Comparison of ENCODE assay signal across 8 cellular contexts in genomic region chr1:85274969-85275453, GRCh38. TPM values are rescaled to one million over a fixed set of nuclear protein-coding genes. Genes with fewer than 3 reads are reported as not detected.
DNase-seq lines count a peak whose midpoint lies in the region; ATAC-seq and TF ChIP-seq lines count a peak whose summit lies in the region.

No MANE protein-coding gene starts in this region.

- H2AFZ ChIP-seq in PC-9 = no peak overlapping the region

- H3K27me3 ChIP-seq in PC-9 (ENCODE audit: insufficient read depth, low read depth) (no peaks in the 10 kb centered on the region), endocrine pancreas (ENCODE audit: control insufficient read depth, insufficient read depth, low read length) (no peaks in the 10 kb centered on the region)

- H3K9me3 Mint-ChIP-seq in activated T-cell treated with anti-CD3 and anti-CD28 coated beads, Interleukin-2, amount 50 U/mL, for 24 hours = no peaks in the 10 kb centered on the region

- peak overlapping the region; percentile 86 for H3K27ac ChIP-seq in PC-9

- BruUV-seq in PC-9 (replicated peaks; lab: Mats Ljungman, UMichigan) = no TSS peak

- H3K4me3 ChIP-seq in PC-9 = peak overlapping the region; percentile 92
- peak overlapping the region; percentile 92 for H3K4me3 ChIP-seq in endocrine pancreas (ENCODE audit: control insufficient read depth, insufficient read depth, low read length)

- no peak for TF ChIP-seq CTCF in PC-9 (conservative IDR thresholded peaks at IDR 0.05)

- peaks cover 62% of the 10 kb centered on the region for H3F3A ChIP-seq in PC-9 (ENCODE audit: insufficient read depth, low read depth)

- DNase-seq in activated T-cell treated with anti-CD3 and anti-CD28 coated beads, Interleukin-2, amount 50 U/mL, for 24 hours = no peak
- DNase-seq in activated T-cell treated with anti-CD3 and anti-CD28 coated beads for 4 hours = no peak
- DNase-seq in PC-9 = peak in 1 of 2 experiments; percentile 95
- DNase-seq in non-pigmented ciliary epithelial cell (ENCODE audit: low read depth) = peak; percentile 55
- DNase-seq in cortex of kidney (lab: John Stamatoyannopoulos, UW) = no peak
- DNase-seq in SK-N-DZ (ENCODE audit: low spot score) = no peak

- H3K9me3 ChIP-seq in PC-9 (ENCODE audit: insufficient read depth, low read depth) (no peaks in the 10 kb centered on the region; the same call in 1 of the 2 replicates), endocrine pancreas (ENCODE audit: control insufficient read depth, low read length) (no peaks in the 10 kb centered on the region)

- H3K9ac ChIP-seq in endocrine pancreas (ENCODE audit: control insufficient read depth, insufficient read depth, low read length) = no peak overlapping the region

- peaks cover 54% of the 10 kb centered on the region for H3K4me1 ChIP-seq in PC-9 (replicated peaks; ENCODE audit: insufficient read depth)
- peaks cover 16% of the 10 kb centered on the region for H3K4me1 ChIP-seq in endocrine pancreas (ENCODE audit: control insufficient read depth, insufficient read depth, low read length)

- H3K36me3 Mint-ChIP-seq in activated T-cell treated with anti-CD3 and anti-CD28 coated beads, Interleukin-2, amount 50 U/mL, for 24 hours (ENCODE audit: low read depth) = peaks cover 54% of the 10 kb centered on the region

- no peak for ATAC-seq in HG03108 (IDR thresholded peaks at IDR 0.05; ENCODE audit: unreplicated experiment)

- H3K9me2 ChIP-seq in PC-9 (ENCODE audit: insufficient read depth) = no peaks in the 10 kb centered on the region

- intact Hi-C loops in PC-9 (cut with micrococcal nuclease; ENCODE audit: unreplicated experiment) = no loop called here

- POLR2A ChIA-PET in PC-9 (lab: Charles Lee; ENCODE audit: unreplicated experiment) = interaction anchor here (0.6 to 1.1 kb wide), 3 partner anchors 11 to 330 kb away, joined by 3 to 8 read pairs (median 4); no protein-coding TSS in a partner anchor

- H3K36me3 ChIP-seq in PC-9 (ENCODE audit: low read depth) (peaks cover 34% of the 10 kb centered on the region), endocrine pancreas (ENCODE audit: control insufficient read depth, insufficient read depth, low read length) (no peaks in the 10 kb centered on the region)

- H4K20me1 ChIP-seq in PC-9 (ENCODE audit: insufficient read depth) = peaks cover 14% of the 10 kb centered on the region; the same call in 1 of the 2 replicates

- peak overlapping the region; percentile 90 for H3K4me2 ChIP-seq in PC-9

- peaks cover 67% of the 10 kb centered on the region for H3K4me1 Mint-ChIP-seq in activated T-cell treated with anti-CD3 and anti-CD28 coated beads, Interleukin-2, amount 50 U/mL, for 24 hours (ENCODE audit: low read depth)

- H3K79me2 ChIP-seq in PC-9 (ENCODE audit: low read depth) = peaks cover 69% of the 10 kb centered on the region

- peak overlapping the region; percentile 86 for H3K4me3 Mint-ChIP-seq in activated T-cell treated with anti-CD3 and anti-CD28 coated beads, Interleukin-2, amount 50 U/mL, for 24 hours

- no peaks in the 10 kb centered on the region for H3K27me3 Mint-ChIP-seq in activated T-cell treated with anti-CD3 and anti-CD28 coated beads, Interleukin-2, amount 50 U/mL, for 24 hours

- CTCF ChIA-PET in PC-9 (lab: Charles Lee) = no interaction called here

- peak overlapping the region; percentile 95 for H3K27ac Mint-ChIP-seq in activated T-cell treated with anti-CD3 and anti-CD28 coated beads, Interleukin-2, amount 50 U/mL, for 24 hours

RNA-seq across cellular contexts. Expression of gene BCL10, which starts 1.4 kb away (rescaled TPM):
- total RNA-seq in PC-9 (2021) = 30.4 and 32.0 TPM in 2 replicates
- 5.9 and 8.4 TPM in 2 replicates for polyA plus RNA-seq in SK-N-DZ (2014; cell fraction: cytosol; rRNA removed)
- polyA plus RNA-seq in SK-N-DZ (2014; cell fraction: nucleus; rRNA removed) = 6.0 and 6.6 TPM in 2 replicates

RNA-seq across cellular contexts. Expression of gene C1orf52, which starts 15.5 kb away (rescaled TPM):
- total RNA-seq in PC-9 (2021) = 20.7 and 23.3 TPM in 2 replicates
- 20.2 and 36.2 TPM in 2 replicates for polyA plus RNA-seq in SK-N-DZ (2014; cell fraction: cytosol; rRNA removed)
- polyA plus RNA-seq in SK-N-DZ (2014; cell fraction: nucleus; rRNA removed) = 33.1 and 35.7 TPM in 2 replicates
